Comparison of ENCODE assay signal across 17 cellular contexts in genomic region chr17:17937450-17937849, GRCh38. TPM values are rescaled to one million over a fixed set of nuclear protein-coding genes. Genes with fewer than 3 reads are reported as not detected.
DNase-seq lines count a peak whose midpoint lies in the region; ATAC-seq and TF ChIP-seq lines count a peak whose summit lies in the region.
"Had no signal": no experiment of that assay in that cellular context is flagged by ENCODE, and none has a peak within 500 bp of the region (broad histone marks: within the 10 kb centered on the region; RNA-seq: fewer than 3 reads in every experiment).

No MANE protein-coding gene starts in this region.

- CTCF ChIA-PET in PC-3 (lab: Charles Lee) = no interaction called here
- CTCF ChIA-PET in HEK293T (lab: Yijun Ruan, JAX) = interaction anchor here (1.0 to 1.3 kb wide), 4 partner anchors 11 to 208 kb away, joined by 4 read pairs; no protein-coding TSS in a partner anchor

- no peaks in the 10 kb centered on the region for H3K27me3 Mint-ChIP-seq in glutamatergic neuron (ENCODE audit: unreplicated experiment)
- H3K27me3 Mint-ChIP-seq in naive thymus-derived CD8-positive, alpha-beta T cell = no peaks in the 10 kb centered on the region

- H3K9me3 ChIP-seq in adrenal gland (replicated peaks in 1 of 3) = no peaks in the 10 kb centered on the region
- H3K9me3 ChIP-seq in psoas muscle = no peaks in the 10 kb centered on the region
- H3K9me3 ChIP-seq in PC-3 (ENCODE audit: low read length) = no peaks in the 10 kb centered on the region
- H3K9me3 ChIP-seq in BE2C = no peaks in the 10 kb centered on the region

- BruUV-seq in PC-3 (replicated peaks; lab: Mats Ljungman, UMichigan) = no TSS peak

- H3K4me2 ChIP-seq in PC-3 (ENCODE audit: low read length) = no peak overlapping the region

- H2AFZ ChIP-seq in PC-3 (ENCODE audit: low read length) = no peak overlapping the region

- POLR2A ChIA-PET in PC-3 (lab: Charles Lee; ENCODE audit: unreplicated experiment) = no interaction called here
- POLR2A ChIA-PET in naive thymus-derived CD8-positive, alpha-beta T cell (lab: Charles Lee) = no interaction called here
- POLR2A ChIA-PET in HEK293T (lab: Yijun Ruan, JAX) = interaction anchor here (0.6 kb wide), 1 partner anchor 35 kb away, joined by 3 read pairs; the partner anchor contains the start of genes DRC3 and TOM1L2

- H3K36me3 Mint-ChIP-seq in glutamatergic neuron (ENCODE audit: unreplicated experiment) = no peaks in the 10 kb centered on the region
- peaks cover 0 to 4% (median 1%) of the 10 kb centered on the region in 3 donors for H3K36me3 Mint-ChIP-seq in naive thymus-derived CD8-positive, alpha-beta T cell

- H3F3A ChIP-seq in PC-3 (ENCODE audit: low read length, unreplicated experiment) = no peaks in the 10 kb centered on the region

- peak overlapping the region in 3 of 5 donors; percentile 39 to 56 (median 40) for H3K27ac ChIP-seq in adrenal gland
- H3K27ac ChIP-seq in psoas muscle = peak overlapping the region; percentile 24
- H3K27ac ChIP-seq in PC-3 (ENCODE audit: low read length) = no peak overlapping the region

- 82 to 100% (median 89%) methylated on average over 1 of the region's 1 CpG for WGBS in adrenal gland, 4 donors
- WGBS in psoas muscle, 3 donors = 87 to 96% (median 96%) methylated on average over 1 of the region's 1 CpG

- peak; percentile 68 for DNase-seq in G401 (ENCODE audit: low spot score)
- peak in 1 of 7 donors; percentile 50 for DNase-seq in adrenal gland
- no peak for DNase-seq in glutamatergic neuron
- no peak for DNase-seq in psoas muscle
- DNase-seq in PC-3 = no peak
- no peak for DNase-seq in naive thymus-derived CD8-positive, alpha-beta T cell
- DNase-seq in BE2C = no peak
- DNase-seq in HEK293T (ENCODE audit: extremely low spot score) = no peak
- DNase-seq: activated effector memory CD4-positive, alpha-beta T cell treated with anti-CD3 and anti-CD28 coated beads, Interleukin-2, amount 50 U/mL, for 16 hours; anterior cingulate cortex; Karpas-422; NCI-H1417 treated with DMSO at 0.1 percent for 48 hours; NCI-H345; Right ventricle myocardium superior; stimulated activated CD4-positive, alpha-beta T cell treated with anti-CD3 and anti-CD28 coated beads, Interleukin-12 subunit alpha, Interleukin-12 subunit beta, amount 100 ng/mL, for 4 hours; stimulated activated naive CD4-positive, alpha-beta T cell had no signal

- TF ChIP-seq CTCF in adrenal gland (IDR thresholded peaks at IDR 0.05) = no peak
- no peak for TF ChIP-seq CTCF in glutamatergic neuron (IDR thresholded peaks at IDR 0.05; ENCODE audit: partially characterized antibody, unreplicated experiment)
- no peak for TF ChIP-seq CTCF in psoas muscle (IDR thresholded peaks at IDR 0.05)
- TF ChIP-seq CTCF in PC-3 (conservative IDR thresholded peaks at IDR 0.05; ENCODE audit: low read depth, low read length) = no peak
- TF ChIP-seq CTCF in BE2C (IDR thresholded peaks at IDR 0.05; ENCODE audit: low read depth, low read length) = no peak

- in situ Hi-C loops in G401 (cut with HindIII; ENCODE audit: low sequenced_read_pairs) = no loop called here

- no peak overlapping the region for H3K9ac ChIP-seq in PC-3 (ENCODE audit: low read length)

- H3K27ac Mint-ChIP-seq in glutamatergic neuron (ENCODE audit: unreplicated experiment) = peak overlapping the region; percentile 88
- peak overlapping the region in 1 of 10 donors; percentile 63 for H3K27ac Mint-ChIP-seq in naive thymus-derived CD8-positive, alpha-beta T cell
- H3K27ac Mint-ChIP-seq: T-helper 1 cell treated with Interleukin-12 subunit alpha and Interleukin-12 subunit beta and Interleukin-4 antibody, amounts not matched to agents 30 μg/mL and 1 μg/mL, for 36 hours had no signal

- H3K27me3 ChIP-seq in adrenal gland (no peaks in the 10 kb centered on the region), psoas muscle (ENCODE audit: insufficient read depth in 3 of 3, low read length in 2 of 3) (no peaks in the 10 kb centered on the region), PC-3 (ENCODE audit: low read length) (no peaks in the 10 kb centered on the region), BE2C (no peaks in the 10 kb centered on the region)

- H3K4me1 ChIP-seq in adrenal gland (replicated peaks in 1 of 2) = peaks cover 42 to 84% of the 10 kb centered on the region in 2 donors
- peaks cover 74% of the 10 kb centered on the region for H3K4me1 ChIP-seq in psoas muscle
- peaks cover 61% of the 10 kb centered on the region for H3K4me1 ChIP-seq in PC-3 (ENCODE audit: insufficient read depth, low read length)
- H3K4me1 ChIP-seq in BE2C = peaks cover 17% of the 10 kb centered on the region

- peaks cover 93% of the 10 kb centered on the region for H3K79me2 ChIP-seq in PC-3 (ENCODE audit: low read length)

- intact Hi-C loops in adrenal gland (cut with DNase I) = no loop called here
- intact Hi-C loops in psoas muscle (cut with DNase I) = no loop called here
- intact Hi-C loops in PC-3 (cut with micrococcal nuclease) = no loop called here

- H3K4me3 Mint-ChIP-seq in glutamatergic neuron (ENCODE audit: unreplicated experiment) = peak overlapping the region; percentile 81
- H3K4me3 Mint-ChIP-seq in naive thymus-derived CD8-positive, alpha-beta T cell = no peak overlapping the region
- H3K4me3 Mint-ChIP-seq: T-helper 1 cell treated with Interleukin-12 subunit alpha and Interleukin-12 subunit beta and Interleukin-4 antibody, amounts not matched to agents 30 μg/mL and 1 μg/mL, for 36 hours had no signal

- H3K4me1 Mint-ChIP-seq in glutamatergic neuron (ENCODE audit: low read depth, unreplicated experiment) = peaks cover 28% of the 10 kb centered on the region
- H3K4me1 Mint-ChIP-seq in naive thymus-derived CD8-positive, alpha-beta T cell = peaks cover 32 to 64% (median 51%) of the 10 kb centered on the region in 4 donors

- ATAC-seq in psoas muscle (no peak), PC-3 (no peak)
- ATAC-seq in naive thymus-derived CD8-positive, alpha-beta T cell = no peak

- H4K20me1 ChIP-seq in PC-3 (ENCODE audit: low read length) = no peaks in the 10 kb centered on the region

- H3K4me3 ChIP-seq in adrenal gland = no peak overlapping the region
- no peak overlapping the region for H3K4me3 ChIP-seq in psoas muscle
- H3K4me3 ChIP-seq in PC-3 (ENCODE audit: low read length) = no peak overlapping the region
- H3K4me3 ChIP-seq in BE2C (ENCODE audit: low read depth, low read length) = no peak overlapping the region

- peaks cover 2% of the 10 kb centered on the region for H3K9me3 Mint-ChIP-seq in glutamatergic neuron (ENCODE audit: unreplicated experiment)
- H3K9me3 Mint-ChIP-seq in naive thymus-derived CD8-positive, alpha-beta T cell = no peaks in the 10 kb centered on the region
- H3K9me3 Mint-ChIP-seq: T-helper 1 cell treated with Interleukin-12 subunit alpha and Interleukin-12 subunit beta and Interleukin-4 antibody, amounts not matched to agents 30 μg/mL and 1 μg/mL, for 36 hours had no signal

- H3K9me2 ChIP-seq in PC-3 (replicated peaks; ENCODE audit: low read length) = no peaks in the 10 kb centered on the region

- TF ChIP-seq POLR2A in adrenal gland (IDR thresholded peaks at IDR 0.05) = no peak

- H3K36me3 ChIP-seq in adrenal gland (replicated peaks in 1 of 2) (no peaks in the 10 kb centered on the region), psoas muscle (ENCODE audit: insufficient read depth in 1 of 2, low read depth in 1 of 2) (no peaks in the 10 kb centered on the region), PC-3 (ENCODE audit: low read depth, low read length) (no peaks in the 10 kb centered on the region), BE2C (no peaks in the 10 kb centered on the region)

TF ChIP-seq in HEK293T, 16 proteins besides CTCF, POLR2A, EP300 and RAD21 (continues in another document):
- TF ChIP-seq FOXA1 (IDR thresholded peaks at IDR 0.05) (no peak), ELF4 (IDR thresholded peaks at IDR 0.05) (no peak), BHLHE40 (IDR thresholded peaks at IDR 0.05; ENCODE audit: borderline replicate concordance) (no peak), ARNT (IDR thresholded peaks at IDR 0.05) (no peak), ZNF384 (IDR thresholded peaks at IDR 0.05) (no peak), HDGF (IDR thresholded peaks at IDR 0.05; ENCODE audit: borderline replicate concordance) (no peak), FOXM1 (IDR thresholded peaks at IDR 0.05; ENCODE audit: borderline replicate concordance) (no peak), PKNOX1 (IDR thresholded peaks at IDR 0.05) (no peak), SUZ12 (IDR thresholded peaks at IDR 0.05) (no peak), L3MBTL2 (conservative IDR thresholded peaks at IDR 0.05) (no peak), SP1 (IDR thresholded peaks at IDR 0.05) (no peak), LEF1 (IDR thresholded peaks at IDR 0.05; ENCODE audit: borderline replicate concordance) (no peak)

RNA-seq across cellular contexts. Expression of gene TOM1L2, which starts 34.8 kb away (rescaled TPM):
- 57.1 and 77.1 TPM in 2 replicates for total RNA-seq in G401 (2014; rRNA removed; shearing (Covaris generic))
- total RNA-seq in adrenal gland = 100 to 1,000 TPM in 1 of 8 donors, 10 to 100 TPM in 7; 51.1 to 437 (median 77.9) TPM
- 10 to 100 TPM; 41.6 to 64.8 (median 46.5) TPM for polyA plus RNA-seq in adrenal gland
- 62.8 TPM for total RNA-seq in glutamatergic neuron (ENCODE audit: unreplicated experiment)
- 10 to 100 TPM; 72.0 to 89.8 (median 87.2) TPM for total RNA-seq in psoas muscle
- 10 to 100 TPM; 13.3 to 48.4 (median 27.6) TPM for polyA plus RNA-seq in psoas muscle
- 53.3 and 77.1 TPM in 2 replicates for total RNA-seq in PC-3 (2014; rRNA removed)
- 10 to 100 TPM; 65.2 to 71.1 TPM for total RNA-seq in naive thymus-derived CD8-positive, alpha-beta T cell
- polyA plus RNA-seq in naive thymus-derived CD8-positive, alpha-beta T cell = 10 to 100 TPM in 1 of 3 donors, 1 to 10 TPM in 2; 2.5 to 11.6 (median 7.4) TPM
- 15.8 TPM for polyA plus RNA-seq in BE2C (2012; ENCODE audit: insufficient read depth, insufficient read length, low read depth)

RNA-seq across cellular contexts. Expression of gene DRC3, which starts 35.2 kb away (rescaled TPM):
- 0.31 and 1.0 TPM in 2 replicates for total RNA-seq in G401 (2014; rRNA removed; shearing (Covaris generic))
- total RNA-seq in adrenal gland (1 to 10 TPM in 7 of 8 donors, under 1 TPM in 1; 0.17 to 9.1 (median 3.4) TPM), glutamatergic neuron (ENCODE audit: unreplicated experiment) (0.29 TPM), psoas muscle (1 to 10 TPM in 1 of 4 donors, under 1 TPM in 3; 0.39 to 1.8 (median 0.73) TPM), PC-3 (2014; rRNA removed) (1.9 and 2.2 TPM in 2 replicates)
- polyA plus RNA-seq in adrenal gland (10 to 100 TPM in 1 of 3 donors, 1 to 10 TPM in 2; 3.2 to 21.3 (median 7.9) TPM), psoas muscle (1 to 10 TPM in 1 of 3 donors, under 1 TPM in 2; 0.61 to 1.6 (median 0.69) TPM)
- total RNA-seq in naive thymus-derived CD8-positive, alpha-beta T cell = 1 to 10 TPM; 1.1 to 1.7 TPM
- polyA plus RNA-seq in naive thymus-derived CD8-positive, alpha-beta T cell = under 1 TPM in 2 of 3 donors, not detected in 1; 0.31 to 0.91 TPM
- polyA plus RNA-seq in BE2C (2012; ENCODE audit: insufficient read depth, insufficient read length, low read depth) = 7.0 TPM
